ENCODE assay signal across 20 cellular contexts in genomic region chr18:73952296-73952946, GRCh38.
"Had no signal": no experiment of that assay in that cellular context is flagged by ENCODE, and none has a peak within 500 bp of the region (broad histone marks: within the 10 kb centered on the region; RNA-seq: fewer than 3 reads in every experiment).

No MANE protein-coding gene starts in this region.

- H3K27me3 Mint-ChIP-seq: activated CD4-positive, alpha-beta T cell treated with anti-CD3 and anti-CD28 coated beads, Interleukin-2, amount 10 ng/mL, durations not matched to agents 24 days and 14 days had no signal

- H3K36me3 ChIP-seq: ascending aorta, left lung, ovary, right lobe of liver, tibial nerve, vagina had no signal

- H3K4me1 ChIP-seq: ascending aorta, left lung, psoas muscle, right lobe of liver, tibial nerve, vagina had no signal

- DNase-seq: activated CD4-positive, alpha-beta T cell treated with anti-CD3 and anti-CD28 coated beads, Interleukin-2, amount 10 ng/mL, durations not matched to agents 24 days and 14 days; activated CD8-positive, alpha-beta T cell treated with anti-CD3 and anti-CD28 coated beads for 36 hours; activated effector memory CD4-positive, alpha-beta T cell treated with Interleukin-2 at 50 U/mL for 16 hours; activated naive CD4-positive, alpha-beta T cell treated with anti-CD3 and anti-CD28 coated beads, Interleukin-2, amount 10 ng/mL, durations not matched to agents 7 days and 5 days; activated T-cell treated with anti-CD3 and anti-CD28 coated beads, Interleukin-2, amount 50 U/mL, for 1 hour; erythroblast; left lung; ovary; psoas muscle; right lobe of liver; small intestine; stimulated activated CD4-positive, alpha-beta T cell treated with anti-CD3 and anti-CD28 coated beads, Interleukin-15, amount 100 ng/mL, for 24 hours; stimulated activated CD4-positive, alpha-beta T cell treated with anti-CD3 and anti-CD28 coated beads, Interleukin-2, amount 100 ng/mL, for 48 hours; T1000 had no signal

- H3K27ac Mint-ChIP-seq: activated CD4-positive, alpha-beta T cell treated with anti-CD3 and anti-CD28 coated beads, Interleukin-2, amount 10 ng/mL, durations not matched to agents 24 days and 14 days; activated CD8-positive, alpha-beta T cell treated with anti-CD3 and anti-CD28 coated beads for 36 hours; activated naive CD4-positive, alpha-beta T cell treated with anti-CD3 and anti-CD28 coated beads, Interleukin-2, amount 10 ng/mL, durations not matched to agents 7 days and 5 days; stimulated activated naive CD8-positive, alpha-beta T cell treated with anti-CD3 and anti-CD28 coated beads, Interleukin-15, Interleukin-2, amounts not matched to agents 100 ng/mL and 50 ng/mL, for 24 hours had no signal

- H3K36me3 Mint-ChIP-seq: activated naive CD4-positive, alpha-beta T cell treated with anti-CD3 and anti-CD28 coated beads, Interleukin-2, amount 10 ng/mL, durations not matched to agents 7 days and 5 days had no signal

- H3K4me3 ChIP-seq: ascending aorta, coronary artery, left lung, ovary, psoas muscle, right lobe of liver, tibial nerve, vagina had no signal

- H3K4me3 Mint-ChIP-seq: activated CD4-positive, alpha-beta T cell treated with anti-CD3 and anti-CD28 coated beads, Interleukin-2, amount 10 ng/mL, durations not matched to agents 24 days and 14 days; activated CD8-positive, alpha-beta T cell treated with anti-CD3 and anti-CD28 coated beads for 36 hours; activated naive CD4-positive, alpha-beta T cell treated with anti-CD3 and anti-CD28 coated beads, Interleukin-2, amount 10 ng/mL, durations not matched to agents 7 days and 5 days; neural crest cell; stimulated activated naive CD8-positive, alpha-beta T cell treated with anti-CD3 and anti-CD28 coated beads, Interleukin-15, Interleukin-2, amounts not matched to agents 100 ng/mL and 50 ng/mL, for 24 hours had no signal

- H3K27ac ChIP-seq: ascending aorta, coronary artery, left lung, ovary, psoas muscle, right lobe of liver, tibial nerve, vagina had no signal

- H3K9me3 Mint-ChIP-seq: activated CD4-positive, alpha-beta T cell treated with anti-CD3 and anti-CD28 coated beads, Interleukin-2, amount 10 ng/mL, durations not matched to agents 24 days and 14 days; activated CD8-positive, alpha-beta T cell treated with anti-CD3 and anti-CD28 coated beads for 36 hours; activated naive CD4-positive, alpha-beta T cell treated with anti-CD3 and anti-CD28 coated beads, Interleukin-2, amount 10 ng/mL, durations not matched to agents 7 days and 5 days; neural crest cell; stimulated activated naive CD8-positive, alpha-beta T cell treated with anti-CD3 and anti-CD28 coated beads, Interleukin-15, Interleukin-2, amounts not matched to agents 100 ng/mL and 50 ng/mL, for 24 hours had no signal

- ATAC-seq: activated CD8-positive, alpha-beta T cell treated with anti-CD3 and anti-CD28 coated beads for 36 hours; left lung; psoas muscle; right lobe of liver had no signal

- H3K27me3 ChIP-seq: ascending aorta, left lung, ovary, right lobe of liver, tibial nerve, vagina had no signal

- H3K9me3 ChIP-seq: ascending aorta, ovary, psoas muscle, right lobe of liver, tibial nerve, vagina had no signal

- H3K4me1 Mint-ChIP-seq: neural crest cell had no signal
